25 cellular contexts compared by ENCODE assay signal in genomic region chr4:10598829-10599228, GRCh38.
"Had no signal": no experiment of that assay in that cellular context is flagged by ENCODE, and none has a peak within 500 bp of the region (broad histone marks: within the 10 kb centered on the region; RNA-seq: fewer than 3 reads in every experiment).

No MANE protein-coding gene starts in this region.

- H3K27me3 ChIP-seq: brain microvascular endothelial cell, cardiac muscle cell, MG63, SJSA1 had no signal

- H3K27ac Mint-ChIP-seq: activated B cell treated with CpG ODN at 0.5 μM for 24 hours; activated CD4-positive, alpha-beta memory T cell treated with anti-CD3 and anti-CD28 coated beads for 36 hours; activated CD4-positive, alpha-beta T cell treated with anti-CD3 and anti-CD28 coated beads, Interleukin-2, amount 10 ng/mL, durations not matched to agents 7 days and 5 days; activated naive CD4-positive, alpha-beta T cell treated with anti-CD3 and anti-CD28 coated beads for 36 hours; activated naive CD8-positive, alpha-beta T cell treated with anti-CD3 and anti-CD28 coated beads for 36 hours; activated T-helper 17 cell treated with anti-CD3 and anti-CD28 coated beads, Interleukin-2, amount 50 U/mL, for 72 hours; T-helper 2 cell treated with Interferon-gamma antibody and Interleukin-4, amounts not matched to agents 5 μg/mL and 100 μg/mL, for 36 hours had no signal

- H3K4me3 Mint-ChIP-seq: activated B cell treated with CpG ODN at 0.5 μM for 24 hours; activated CD4-positive, alpha-beta memory T cell treated with anti-CD3 and anti-CD28 coated beads for 36 hours; activated CD4-positive, alpha-beta T cell treated with anti-CD3 and anti-CD28 coated beads, Interleukin-2, amount 10 ng/mL, durations not matched to agents 7 days and 5 days; activated naive CD4-positive, alpha-beta T cell treated with anti-CD3 and anti-CD28 coated beads for 36 hours; activated naive CD8-positive, alpha-beta T cell treated with anti-CD3 and anti-CD28 coated beads for 36 hours; activated T-helper 17 cell treated with anti-CD3 and anti-CD28 coated beads, Interleukin-2, amount 50 U/mL, for 72 hours; T-helper 2 cell treated with Interferon-gamma antibody and Interleukin-4, amounts not matched to agents 5 μg/mL and 100 μg/mL, for 36 hours had no signal

- H3K36me3 Mint-ChIP-seq: activated CD4-positive, alpha-beta memory T cell treated with anti-CD3 and anti-CD28 coated beads for 36 hours; activated naive CD8-positive, alpha-beta T cell treated with anti-CD3 and anti-CD28 coated beads for 36 hours had no signal

- H3K4me1 Mint-ChIP-seq: activated CD4-positive, alpha-beta T cell treated with anti-CD3 and anti-CD28 coated beads, Interleukin-2, amount 10 ng/mL, durations not matched to agents 7 days and 5 days; activated naive CD8-positive, alpha-beta T cell treated with anti-CD3 and anti-CD28 coated beads for 36 hours; activated T-helper 17 cell treated with anti-CD3 and anti-CD28 coated beads, Interleukin-2, amount 50 U/mL, for 72 hours had no signal

- H3K27ac ChIP-seq: brain microvascular endothelial cell, cardiac muscle cell, SJSA1 had no signal

- FAIRE-seq: RCC 7860 had no signal

- H3K4me3 ChIP-seq: cardiac muscle cell, MG63, SJSA1 had no signal

- H3K27me3 Mint-ChIP-seq: activated B cell treated with CpG ODN at 0.5 μM for 24 hours; activated CD4-positive, alpha-beta T cell treated with anti-CD3 and anti-CD28 coated beads, Interleukin-2, amount 10 ng/mL, durations not matched to agents 7 days and 5 days; activated naive CD8-positive, alpha-beta T cell treated with anti-CD3 and anti-CD28 coated beads for 36 hours had no signal

- H3K9me3 Mint-ChIP-seq: activated CD4-positive, alpha-beta memory T cell treated with anti-CD3 and anti-CD28 coated beads for 36 hours; activated CD4-positive, alpha-beta T cell treated with anti-CD3 and anti-CD28 coated beads, Interleukin-2, amount 10 ng/mL, durations not matched to agents 7 days and 5 days; activated naive CD4-positive, alpha-beta T cell treated with anti-CD3 and anti-CD28 coated beads for 36 hours; activated naive CD8-positive, alpha-beta T cell treated with anti-CD3 and anti-CD28 coated beads for 36 hours; activated T-helper 17 cell treated with anti-CD3 and anti-CD28 coated beads, Interleukin-2, amount 50 U/mL, for 72 hours; T-helper 2 cell treated with Interferon-gamma antibody and Interleukin-4, amounts not matched to agents 5 μg/mL and 100 μg/mL, for 36 hours had no signal

- H3K9me3 ChIP-seq: MG63, SJSA1 had no signal

- H3K36me3 ChIP-seq: brain microvascular endothelial cell, cardiac muscle cell, MG63, SJSA1 had no signal

- DNase-seq: activated B cell treated with CpG ODN at 0.5 μM for 24 hours; activated CD4-positive, alpha-beta memory T cell treated with anti-CD3 and anti-CD28 coated beads for 36 hours; activated CD4-positive, alpha-beta T cell treated with anti-CD3 and anti-CD28 coated beads, Interleukin-2, amount 10 ng/mL, durations not matched to agents 7 days and 5 days; activated gamma-delta T cell; activated naive CD4-positive, alpha-beta T cell treated with anti-CD3 and anti-CD28 coated beads for 36 hours; activated naive CD8-positive, alpha-beta T cell treated with anti-CD3 and anti-CD28 coated beads for 36 hours; activated T-cell treated with anti-CD3 and anti-CD28 coated beads for 4 hours; activated T-cell treated with anti-CD3 and anti-CD28 coated beads, Interleukin-2, amount 50 U/mL, for 48 hours; MG63; NCI-H1105; NCI-H1436; NCI-H1694 treated with DMSO at 0.1 percent for 48 hours; NCI-H2029 treated with DMSO at 0.1 percent for 48 hours; NCI-H510A treated with DMSO at 0.1 percent for 48 hours; NK-92 treated with Interleukin-12 subunit alpha and Interleukin-12 subunit beta, amount 100 ng/mL, for 24 hours; PC-3; SHP77; SW 1271 had no signal

- ATAC-seq: activated T-helper 17 cell treated with anti-CD3 and anti-CD28 coated beads, Interleukin-2, amount 50 U/mL, for 72 hours; PC-3; SK-N-SH treated with all-trans-retinoic acid at 6 μM for 48 hours had no signal
